ENCODE assay signal across 1 cellular context in the genomic region with DNA sequence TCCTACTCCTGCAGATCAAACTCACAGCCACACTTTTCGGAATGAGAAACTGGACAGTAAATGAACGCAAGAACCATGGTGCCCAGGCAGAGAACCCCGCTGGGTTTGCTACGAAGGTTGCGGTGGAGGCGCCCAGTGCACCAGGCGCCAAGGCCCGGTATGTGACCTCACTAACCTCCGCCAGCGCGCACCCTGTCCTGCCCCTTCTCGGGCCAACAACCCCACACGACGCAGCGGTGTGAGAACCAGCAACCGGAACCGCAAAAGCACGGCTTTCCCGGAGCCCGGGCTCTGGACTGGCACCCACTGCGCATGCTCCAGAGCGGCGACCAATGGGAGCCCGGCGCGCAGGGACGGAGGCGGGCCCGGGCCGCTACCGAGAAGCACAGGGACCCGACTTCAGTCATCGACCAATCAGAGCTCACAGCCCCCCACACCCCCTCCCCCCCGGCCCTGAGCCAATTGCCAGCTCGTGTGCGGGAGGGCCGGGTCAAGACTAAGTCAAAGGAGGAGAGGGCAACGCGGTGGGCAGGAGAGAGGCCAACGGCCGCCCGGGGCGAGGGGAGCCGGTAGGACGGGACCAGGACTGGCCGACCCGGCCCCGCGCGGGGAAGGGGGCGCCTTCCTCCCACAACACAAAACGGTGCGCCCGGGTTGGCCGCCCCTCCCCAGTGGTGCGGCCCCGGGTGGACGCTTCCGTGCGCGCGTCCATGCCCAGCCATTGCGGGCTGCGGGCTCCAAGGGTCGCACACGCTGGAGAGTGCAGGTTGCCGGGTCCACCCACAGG.
TF ChIP-seq lines count a peak whose summit lies in the region.

No MANE protein-coding gene starts in this region.

TF ChIP-seq in HepG2, 621 proteins besides CTCF, POLR2A, EP300 and RAD21 (continued from another document and continues in another):
- TF ChIP-seq, protein P1, sequence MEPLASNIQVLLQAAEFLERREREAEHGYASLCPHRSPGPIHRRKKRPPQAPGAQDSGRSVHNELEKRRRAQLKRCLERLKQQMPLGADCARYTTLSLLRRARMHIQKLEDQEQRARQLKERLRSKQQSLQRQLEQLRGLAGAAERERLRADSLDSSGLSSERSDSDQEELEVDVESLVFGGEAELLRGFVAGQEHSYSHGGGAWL (CRISPR knock-in tag; IDR thresholded peaks at IDR 0.05), result no peak
- TF ChIP-seq ZNF7 (CRISPR knock-in tag; IDR thresholded peaks at IDR 0.05), result no peak
- TF ChIP-seq, protein P2, sequence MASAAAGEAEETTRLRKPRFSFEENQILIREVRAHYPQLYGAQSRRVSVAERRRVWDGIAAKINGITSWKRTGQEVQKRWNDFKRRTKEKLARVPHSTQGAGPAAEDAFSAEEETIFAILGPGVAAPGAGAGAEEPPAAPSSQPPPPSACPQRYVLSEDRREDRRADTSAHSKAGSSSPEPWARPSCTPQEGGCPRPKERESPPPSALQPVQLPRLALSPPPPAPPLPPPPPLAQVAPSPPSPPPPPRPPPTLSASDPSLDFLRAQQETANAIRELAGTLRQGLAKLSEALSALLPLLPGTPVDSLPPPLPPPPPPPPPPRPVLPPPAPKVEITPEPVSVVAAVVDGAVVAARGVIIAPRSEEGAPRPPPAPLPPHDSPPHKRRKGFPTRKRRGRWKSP (CRISPR knock-in tag; IDR thresholded peaks at IDR 0.05), result no peak
- TF ChIP-seq, protein P3, sequence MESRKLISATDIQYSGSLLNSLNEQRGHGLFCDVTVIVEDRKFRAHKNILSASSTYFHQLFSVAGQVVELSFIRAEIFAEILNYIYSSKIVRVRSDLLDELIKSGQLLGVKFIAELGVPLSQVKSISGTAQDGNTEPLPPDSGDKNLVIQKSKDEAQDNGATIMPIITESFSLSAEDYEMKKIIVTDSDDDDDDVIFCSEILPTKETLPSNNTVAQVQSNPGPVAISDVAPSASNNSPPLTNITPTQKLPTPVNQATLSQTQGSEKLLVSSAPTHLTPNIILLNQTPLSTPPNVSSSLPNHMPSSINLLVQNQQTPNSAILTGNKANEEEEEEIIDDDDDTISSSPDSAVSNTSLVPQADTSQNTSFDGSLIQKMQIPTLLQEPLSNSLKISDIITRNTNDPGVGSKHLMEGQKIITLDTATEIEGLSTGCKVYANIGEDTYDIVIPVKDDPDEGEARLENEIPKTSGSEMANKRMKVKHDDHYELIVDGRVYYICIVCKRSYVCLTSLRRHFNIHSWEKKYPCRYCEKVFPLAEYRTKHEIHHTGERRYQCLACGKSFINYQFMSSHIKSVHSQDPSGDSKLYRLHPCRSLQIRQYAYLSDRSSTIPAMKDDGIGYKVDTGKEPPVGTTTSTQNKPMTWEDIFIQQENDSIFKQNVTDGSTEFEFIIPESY (CRISPR knock-in tag; IDR thresholded peaks at IDR 0.05), result no peak
- TF ChIP-seq, protein P4, sequence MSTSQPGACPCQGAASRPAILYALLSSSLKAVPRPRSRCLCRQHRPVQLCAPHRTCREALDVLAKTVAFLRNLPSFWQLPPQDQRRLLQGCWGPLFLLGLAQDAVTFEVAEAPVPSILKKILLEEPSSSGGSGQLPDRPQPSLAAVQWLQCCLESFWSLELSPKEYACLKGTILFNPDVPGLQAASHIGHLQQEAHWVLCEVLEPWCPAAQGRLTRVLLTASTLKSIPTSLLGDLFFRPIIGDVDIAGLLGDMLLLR (CRISPR knock-in tag; IDR thresholded peaks at IDR 0.05), result no peak
- no peak for TF ChIP-seq MIXL1 (CRISPR knock-in tag; IDR thresholded peaks at IDR 0.05)
- TF ChIP-seq NFAT5 (CRISPR knock-in tag; IDR thresholded peaks at IDR 0.05), result no peak
- peak; percentile 5; the same call in 1 of the 2 replicates for TF ChIP-seq GFI1 (CRISPR knock-in tag; IDR thresholded peaks at IDR 0.05; ENCODE audit: borderline replicate concordance)
- TF ChIP-seq PHF20 (CRISPR knock-in tag; IDR thresholded peaks at IDR 0.05), result no peak
- no peak for TF ChIP-seq HDAC2 (CRISPR knock-in tag; IDR thresholded peaks at IDR 0.05)
- TF ChIP-seq MLLT10 (CRISPR knock-in tag; IDR thresholded peaks at IDR 0.05), result no peak
- no peak for TF ChIP-seq ZNF773 (CRISPR knock-in tag; IDR thresholded peaks at IDR 0.05; ENCODE audit: borderline replicate concordance)
- TF ChIP-seq RXRB (CRISPR knock-in tag; IDR thresholded peaks at IDR 0.05; ENCODE audit: borderline replicate concordance), result 0 out of 2 replicates have a peak, but pooled peaks have one; percentile 40
- no peak for TF ChIP-seq ZBTB1 (CRISPR knock-in tag; IDR thresholded peaks at IDR 0.05; ENCODE audit: borderline replicate concordance)
- no peak for TF ChIP-seq SOX13 (IDR thresholded peaks at IDR 0.05)
- no peak for TF ChIP-seq SOX13 (CRISPR knock-in tag; conservative IDR thresholded peaks at IDR 0.05 in 1 of 2, IDR thresholded peaks at IDR 0.05 in 1 of 2)
- no peak for TF ChIP-seq ZNF225 (CRISPR knock-in tag; IDR thresholded peaks at IDR 0.05)
- TF ChIP-seq ZNF362 (CRISPR knock-in tag; IDR thresholded peaks at IDR 0.05; ENCODE audit: borderline replicate concordance), result no peak
- TF ChIP-seq ELF4 (CRISPR knock-in tag; IDR thresholded peaks at IDR 0.05; ENCODE audit: borderline replicate concordance), result no peak
- TF ChIP-seq PCBP1 (IDR thresholded peaks at IDR 0.05; ENCODE audit: borderline replicate concordance, low read depth, low read length), result no peak
- TF ChIP-seq SRSF4 (IDR thresholded peaks at IDR 0.05; ENCODE audit: low read depth, low read length, poor library complexity, severe bottlenecking), result no peak
- TF ChIP-seq ZNF687 (CRISPR knock-in tag; IDR thresholded peaks at IDR 0.05), result peak; percentile 86
- TF ChIP-seq TBP (CRISPR knock-in tag; IDR thresholded peaks at IDR 0.05), result no peak
- no peak for TF ChIP-seq CSRNP2 (CRISPR knock-in tag; conservative IDR thresholded peaks at IDR 0.05; ENCODE audit: low read depth)
- TF ChIP-seq ZNF770 (CRISPR knock-in tag; IDR thresholded peaks at IDR 0.05), result no peak
- 0 out of 2 replicates have a peak, but pooled peaks have one; percentile 32 for TF ChIP-seq GATAD2A (CRISPR knock-in tag; IDR thresholded peaks at IDR 0.05)
- TF ChIP-seq ARHGAP35 (CRISPR knock-in tag; IDR thresholded peaks at IDR 0.05; ENCODE audit: borderline replicate concordance), result no peak
- no peak for TF ChIP-seq EED (CRISPR knock-in tag; IDR thresholded peaks at IDR 0.05)
- TF ChIP-seq PRDM4 (CRISPR knock-in tag; IDR thresholded peaks at IDR 0.05; ENCODE audit: borderline replicate concordance), result no peak
